8 cellular contexts compared by ENCODE assay signal in genomic region chr22:23433127-23434005, GRCh38.
DNase-seq lines count a peak whose midpoint lies in the region; ATAC-seq and TF ChIP-seq lines count a peak whose summit lies in the region.
"Not testable (repeated sequence)": the region's sequence is repeated elsewhere in the genome, so short reads cannot be mapped to it uniquely, and the experiment has no call there.

No MANE protein-coding gene starts in this region.

- peak; percentile 32 for TF ChIP-seq CTCF in CD4-positive, alpha-beta T cell (IDR thresholded peaks at IDR 0.05)
- peak; percentile 38 for TF ChIP-seq CTCF in HFF-Myc (IDR thresholded peaks at IDR 0.05; ENCODE audit: low read depth, low read length, missing control alignments)
- peak; percentile 42 for TF ChIP-seq CTCF in fibroblast of pulmonary artery (IDR thresholded peaks at IDR 0.05; ENCODE audit: low read length, missing control alignments)

- not testable (repeated sequence) for H3K27ac ChIP-seq in CD4-positive, alpha-beta T cell (ENCODE audit: low read depth, low read length)

- H3K27me3 Mint-ChIP-seq in CD4-positive, alpha-beta T cell; naive thymus-derived CD8-positive, alpha-beta T cell: not testable (repeated sequence)
- peaks cover 14% of the 10 kb centered on the region for H3K27me3 Mint-ChIP-seq in T-helper 1 cell treated with Interleukin-12 subunit alpha and Interleukin-12 subunit beta and Interleukin-4 antibody, amounts not matched to agents 30 μg/mL and 1 μg/mL, for 36 hours (ENCODE audit: low read depth)

- H3K9me3 Mint-ChIP-seq in CD4-positive, alpha-beta T cell; T-helper 1 cell treated with Interleukin-12 subunit alpha and Interleukin-12 subunit beta and Interleukin-4 antibody, amounts not matched to agents 30 μg/mL and 1 μg/mL, for 36 hours: not testable (repeated sequence)
- peaks cover 0 to 17% (median 11%) of the 10 kb centered on the region in 9 donors for H3K9me3 Mint-ChIP-seq in naive thymus-derived CD8-positive, alpha-beta T cell

- not testable (repeated sequence) for H3K27ac Mint-ChIP-seq in CD4-positive, alpha-beta T cell; T-helper 1 cell treated with Interleukin-12 subunit alpha and Interleukin-12 subunit beta and Interleukin-4 antibody, amounts not matched to agents 30 μg/mL and 1 μg/mL, for 36 hours
- peak overlapping the region in 5 of 10 donors; percentile 40 to 81 (median 64) for H3K27ac Mint-ChIP-seq in naive thymus-derived CD8-positive, alpha-beta T cell

- H3K4me1 Mint-ChIP-seq in CD4-positive, alpha-beta T cell (ENCODE audit: low read depth) = peaks cover 12% of the 10 kb centered on the region
- not testable (repeated sequence) for H3K4me1 Mint-ChIP-seq in T-helper 1 cell treated with Interleukin-12 subunit alpha and Interleukin-12 subunit beta and Interleukin-4 antibody, amounts not matched to agents 30 μg/mL and 1 μg/mL, for 36 hours (ENCODE audit: low read depth)
- peaks cover 5 to 14% (median 13%) of the 10 kb centered on the region in 4 donors for H3K4me1 Mint-ChIP-seq in naive thymus-derived CD8-positive, alpha-beta T cell

- intact Hi-C loops in CD4-positive, alpha-beta T cell (cut with DNase I, micrococcal nuclease) = not testable (repeated sequence)

- H3K4me3 ChIP-seq in HFF-Myc (replicated peaks; ENCODE audit: low read depth, low read length); fibroblast of pulmonary artery (replicated peaks; ENCODE audit: low read depth, low read length): not testable (repeated sequence)

- peak; percentile 100 for ATAC-seq in CD4-positive, alpha-beta T cell (ENCODE audit: poor library complexity)
- ATAC-seq in naive thymus-derived CD8-positive, alpha-beta T cell = peak; percentile 99 to 100

- DNase-seq in CD4-positive, alpha-beta T cell = peak; percentile 9 to 50 (median 34)
- DNase-seq in HFF-Myc (ENCODE audit: extremely low read depth, low read depth) = not testable (repeated sequence)
- DNase-seq in NCI-H2171 treated with DMSO at 0.1 percent for 48 hours (lab: John Stamatoyannopoulos, UW) (peak; percentile 84), fibroblast of pulmonary artery (ENCODE audit: low read depth) (peak; percentile 4)
- peak; percentile 51 for DNase-seq in activated naive CD4-positive, alpha-beta T cell treated with anti-CD3 and anti-CD28 coated beads, Interleukin-2, amount 50 U/mL, for 16 hours
- DNase-seq in naive thymus-derived CD8-positive, alpha-beta T cell = peak in 9 of 10 donors; percentile 16 to 66 (median 38)
- peak; percentile 7 to 11 for DNase-seq in stimulated activated CD8-positive, alpha-beta memory T cell treated with anti-CD3 and anti-CD28 coated beads, Interleukin-2, amount 100 ng/mL, for 48 hours (ENCODE audit: low read depth in 2 of 2)

- H3K27me3 ChIP-seq in CD4-positive, alpha-beta T cell (ENCODE audit: control insufficient read depth, insufficient read depth, low read length) = not testable (repeated sequence)

- peak overlapping the region; percentile 59 for H3K4me3 Mint-ChIP-seq in CD4-positive, alpha-beta T cell
- peak overlapping the region; percentile 67 for H3K4me3 Mint-ChIP-seq in T-helper 1 cell treated with Interleukin-12 subunit alpha and Interleukin-12 subunit beta and Interleukin-4 antibody, amounts not matched to agents 30 μg/mL and 1 μg/mL, for 36 hours
- peak overlapping the region; percentile 55 to 85 (median 69) for H3K4me3 Mint-ChIP-seq in naive thymus-derived CD8-positive, alpha-beta T cell

- POLR2A ChIA-PET in CD4-positive, alpha-beta T cell (lab: Charles Lee); naive thymus-derived CD8-positive, alpha-beta T cell (lab: Charles Lee): not testable (repeated sequence)

- CTCF ChIA-PET in CD4-positive, alpha-beta T cell (lab: Charles Lee) = not testable (repeated sequence)

- peaks cover 25% of the 10 kb centered on the region for H3K36me3 Mint-ChIP-seq in CD4-positive, alpha-beta T cell (ENCODE audit: low read depth)
- H3K36me3 Mint-ChIP-seq in T-helper 1 cell treated with Interleukin-12 subunit alpha and Interleukin-12 subunit beta and Interleukin-4 antibody, amounts not matched to agents 30 μg/mL and 1 μg/mL, for 36 hours (ENCODE audit: low read depth) = not testable (repeated sequence)
- H3K36me3 Mint-ChIP-seq in naive thymus-derived CD8-positive, alpha-beta T cell = peaks cover 0 to 13% (median 10%) of the 10 kb centered on the region in 3 donors

- not testable (repeated sequence) for H3K9me3 ChIP-seq in CD4-positive, alpha-beta T cell (ENCODE audit: control insufficient read depth, low read length)
